Comparison of ENCODE assay signal across 2 cellular contexts in genomic region chr3:178658694-178659315, GRCh38.
TF ChIP-seq lines count a peak whose summit lies in the region.

No MANE protein-coding gene starts in this region.

TF ChIP-seq in SK-N-SH treated with all-trans-retinoic acid at 6 μM for 48 hours, 23 proteins besides CTCF, POLR2A, EP300 and RAD21 (continued from another document):
- no peak for TF ChIP-seq OSR1 (CRISPR knock-in tag; IDR thresholded peaks at IDR 0.05)
- TF ChIP-seq TOX (CRISPR knock-in tag; IDR thresholded peaks at IDR 0.05; ENCODE audit: borderline replicate concordance): no peak
- TF ChIP-seq BACH2 (CRISPR knock-in tag; IDR thresholded peaks at IDR 0.05; ENCODE audit: borderline replicate concordance): no peak
- TF ChIP-seq ZFP30 (CRISPR knock-in tag; IDR thresholded peaks at IDR 0.05): no peak
- TF ChIP-seq POU6F1 (CRISPR knock-in tag; IDR thresholded peaks at IDR 0.05; ENCODE audit: borderline replicate concordance, low read depth): no peak
- no peak for TF ChIP-seq ZNF70 (CRISPR knock-in tag; IDR thresholded peaks at IDR 0.05)
- TF ChIP-seq SNAI2 (CRISPR knock-in tag; IDR thresholded peaks at IDR 0.05): no peak
- TF ChIP-seq RARB (CRISPR knock-in tag; IDR thresholded peaks at IDR 0.05): no peak
- no peak for TF ChIP-seq ZC3H10 (CRISPR knock-in tag; IDR thresholded peaks at IDR 0.05)
- no peak for TF ChIP-seq ARNTL (CRISPR knock-in tag; IDR thresholded peaks at IDR 0.05; ENCODE audit: borderline replicate concordance, low read depth)
- TF ChIP-seq ESRRG (CRISPR knock-in tag; IDR thresholded peaks at IDR 0.05): no peak
- no peak for TF ChIP-seq ZNF8 (CRISPR knock-in tag; IDR thresholded peaks at IDR 0.05)
- no peak for TF ChIP-seq ZNF565 (CRISPR knock-in tag; conservative IDR thresholded peaks at IDR 0.05; ENCODE audit: low read depth)
- no peak for TF ChIP-seq CSRNP3 (CRISPR knock-in tag; IDR thresholded peaks at IDR 0.05)
- no peak for TF ChIP-seq ZFP3 (CRISPR knock-in tag; IDR thresholded peaks at IDR 0.05)
- peak; percentile 66; the same call in 1 of the 2 replicates for TF ChIP-seq TSHZ2 (CRISPR knock-in tag; IDR thresholded peaks at IDR 0.05)
- TF ChIP-seq PPARA (CRISPR knock-in tag; IDR thresholded peaks at IDR 0.05; ENCODE audit: borderline replicate concordance): no peak

TF ChIP-seq in SK-N-SH, 30 proteins besides CTCF, POLR2A, EP300 and RAD21 (continued from another document):
- no peak for TF ChIP-seq YY1 (IDR thresholded peaks at IDR 0.05; ENCODE audit: low read depth)
- no peak for TF ChIP-seq RXRA (IDR thresholded peaks at IDR 0.05; ENCODE audit: borderline replicate concordance, low read depth)
- TF ChIP-seq MEF2A (IDR thresholded peaks at IDR 0.05; ENCODE audit: borderline replicate concordance, low read depth): no peak
